ENCODE assay signal across 8 cellular contexts in genomic region chr15:91027677-91028076, GRCh38.
"Had no signal": no experiment of that assay in that cellular context is flagged by ENCODE, and none has a peak within 500 bp of the region (broad histone marks: within the 10 kb centered on the region; RNA-seq: fewer than 3 reads in every experiment).

No MANE protein-coding gene starts in this region.

- FAIRE-seq: HepG2 had no signal

- DNase-seq: GM23248, GOT3, H7, HFFc6 had no signal

- H3K4me3 ChIP-seq: GM23248, HAP-1 had no signal

- H3K9me3 ChIP-seq: HAP-1 had no signal

- H3K27ac ChIP-seq: GM23248, HL-60 had no signal

- ATAC-seq: HCT116, HepG2 had no signal
